Comparison of ENCODE assay signal across 30 cellular contexts in the genomic region with DNA sequence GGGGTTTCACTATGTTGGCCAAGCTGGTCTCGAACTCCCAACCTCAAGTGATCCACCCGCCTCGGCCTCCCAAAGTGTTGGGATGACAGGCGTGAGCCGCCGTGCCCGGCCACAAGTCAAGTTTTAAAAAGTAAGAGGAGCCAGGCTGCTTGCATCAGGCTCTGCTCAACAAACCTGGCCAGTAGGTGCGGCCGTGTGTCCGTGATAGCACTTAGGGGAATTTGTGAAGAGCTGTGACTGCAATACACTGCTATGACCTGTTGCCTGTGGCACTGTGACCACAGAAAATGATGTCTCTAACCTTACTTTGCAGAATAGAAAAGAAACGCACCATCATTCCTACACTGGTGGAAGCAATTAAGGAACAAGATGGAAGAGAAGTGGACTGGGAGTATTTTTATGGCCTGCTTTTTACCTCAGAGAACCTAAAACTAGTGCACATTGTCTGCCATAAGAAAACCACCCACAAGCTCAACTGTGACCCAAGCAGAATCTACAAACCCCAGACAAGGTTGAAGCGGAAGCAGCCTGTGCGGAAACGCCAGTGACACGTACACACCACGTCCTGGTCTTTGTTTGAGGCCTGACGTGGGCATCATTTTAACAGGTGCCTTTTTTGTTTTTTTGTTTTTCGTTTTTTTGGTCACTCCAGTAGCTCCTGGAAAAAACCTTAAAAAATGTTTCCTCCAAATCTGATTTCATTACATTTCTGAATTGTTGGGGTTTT. TPM values are rescaled to one million over a fixed set of nuclear protein-coding genes. Genes with fewer than 3 reads are reported as not detected.
DNase-seq lines count a peak whose midpoint lies in the region; ATAC-seq and TF ChIP-seq lines count a peak whose summit lies in the region.
"Had no signal": no experiment of that assay in that cellular context is flagged by ENCODE, and none has a peak within 500 bp of the region (broad histone marks: within the 10 kb centered on the region; RNA-seq: fewer than 3 reads in every experiment).

No MANE protein-coding gene starts in this region.

- H3K9me3 Mint-ChIP-seq in activated naive CD4-positive, alpha-beta T cell treated with anti-CD3 and anti-CD28 coated beads, Interleukin-2, amount 50 U/mL, for 24 hours, result no peaks in the 10 kb centered on the region
- peaks cover 5% of the 10 kb centered on the region for H3K9me3 Mint-ChIP-seq in T-helper 2 cell treated with Interferon-gamma antibody and Interleukin-4, amounts not matched to agents 5 μg/mL and 100 μg/mL, for 36 hours
- H3K9me3 Mint-ChIP-seq in chondrocyte (ENCODE audit: low read depth), result peaks cover 10% of the 10 kb centered on the region
- no peaks in the 10 kb centered on the region for H3K9me3 Mint-ChIP-seq in stimulated activated effector memory CD8-positive, alpha-beta T cell treated with anti-CD3 and anti-CD28 coated beads, Interleukin-12 subunit alpha, Interleukin-12 subunit beta, amount 100 ng/mL, for 72 hours

- H3K4me3 Mint-ChIP-seq in activated naive CD4-positive, alpha-beta T cell treated with anti-CD3 and anti-CD28 coated beads, Interleukin-2, amount 50 U/mL, for 24 hours, result peak overlapping the region; percentile 2
- H3K4me3 Mint-ChIP-seq in T-helper 2 cell treated with Interferon-gamma antibody and Interleukin-4, amounts not matched to agents 5 μg/mL and 100 μg/mL, for 36 hours, result no peak overlapping the region
- no peak overlapping the region for H3K4me3 Mint-ChIP-seq in chondrocyte (ENCODE audit: unreplicated experiment)
- H3K4me3 Mint-ChIP-seq in stimulated activated effector memory CD8-positive, alpha-beta T cell treated with anti-CD3 and anti-CD28 coated beads, Interleukin-12 subunit alpha, Interleukin-12 subunit beta, amount 100 ng/mL, for 72 hours, result peak overlapping the region; percentile 28
- H3K4me3 Mint-ChIP-seq: mesothelial cell of epicardium; naive B cell; T-helper 1 cell treated with Interleukin-12 subunit alpha and Interleukin-12 subunit beta and Interleukin-4 antibody, amounts not matched to agents 30 μg/mL and 1 μg/mL, for 36 hours had no signal

- H3K27ac Mint-ChIP-seq in activated naive CD4-positive, alpha-beta T cell treated with anti-CD3 and anti-CD28 coated beads, Interleukin-2, amount 50 U/mL, for 24 hours, result no peak overlapping the region
- peak overlapping the region; percentile 21 for H3K27ac Mint-ChIP-seq in T-helper 2 cell treated with Interferon-gamma antibody and Interleukin-4, amounts not matched to agents 5 μg/mL and 100 μg/mL, for 36 hours
- no peak overlapping the region for H3K27ac Mint-ChIP-seq in chondrocyte (ENCODE audit: unreplicated experiment)
- H3K27ac Mint-ChIP-seq in stimulated activated effector memory CD8-positive, alpha-beta T cell treated with anti-CD3 and anti-CD28 coated beads, Interleukin-12 subunit alpha, Interleukin-12 subunit beta, amount 100 ng/mL, for 72 hours, result peak overlapping the region; percentile 60
- H3K27ac Mint-ChIP-seq: mesothelial cell of epicardium; T-helper 1 cell treated with Interleukin-12 subunit alpha and Interleukin-12 subunit beta and Interleukin-4 antibody, amounts not matched to agents 30 μg/mL and 1 μg/mL, for 36 hours had no signal

- DNase-seq in activated naive CD4-positive, alpha-beta T cell treated with Interleukin-2 at 50 U/mL for 16 hours, result no peak
- DNase-seq in T-helper 2 cell treated with Interferon-gamma antibody and Interleukin-4, amounts not matched to agents 5 μg/mL and 100 μg/mL, for 36 hours (ENCODE audit: low spot score), result no peak
- DNase-seq in chondrocyte (ENCODE audit: low spot score) (peak; percentile 47), HCEC 1CT (no peak)
- DNase-seq in stimulated activated effector memory CD8-positive, alpha-beta T cell treated with anti-CD3 and anti-CD28 coated beads, Interleukin-12 subunit alpha, Interleukin-12 subunit beta, amount 100 ng/mL, for 72 hours (ENCODE audit: low spot score in 2 of 2), result no peak
- no peak for DNase-seq in stimulated activated CD4-positive, alpha-beta T cell treated with anti-CD3 and anti-CD28 coated beads, Interleukin-12 subunit alpha, Interleukin-12 subunit beta, amount 100 ng/mL, for 4 hours
- DNase-seq: ACHN; BE2C; cerebellar nuclear complex; DMS153; heart right ventricle; Karpas-422; kidney glomerular epithelial cell; naive B cell; NCI-H1417; NCI-H2029; NCI-H524 treated with DMSO at 0.1 percent for 48 hours; occipital lobe; OCI-M1; stimulated activated CD4-positive, alpha-beta T cell treated with anti-CD3 and anti-CD28 coated beads, Interleukin-4, amount 100 ng/mL, for 4 hours; substantia nigra; upper lobe of left lung had no signal

- H3K36me3 Mint-ChIP-seq in activated naive CD4-positive, alpha-beta T cell treated with anti-CD3 and anti-CD28 coated beads, Interleukin-2, amount 50 U/mL, for 24 hours, result peaks cover 19% of the 10 kb centered on the region
- peaks cover 31% of the 10 kb centered on the region for H3K36me3 Mint-ChIP-seq in T-helper 2 cell treated with Interferon-gamma antibody and Interleukin-4, amounts not matched to agents 5 μg/mL and 100 μg/mL, for 36 hours (ENCODE audit: low read depth)
- H3K36me3 Mint-ChIP-seq in chondrocyte (ENCODE audit: low read depth), result peaks cover 34% of the 10 kb centered on the region
- H3K36me3 Mint-ChIP-seq in stimulated activated effector memory CD8-positive, alpha-beta T cell treated with anti-CD3 and anti-CD28 coated beads, Interleukin-12 subunit alpha, Interleukin-12 subunit beta, amount 100 ng/mL, for 72 hours, result peaks cover 54% of the 10 kb centered on the region

- no peak for TF ChIP-seq CTCF in chondrocyte (IDR thresholded peaks at IDR 0.05)

- peak; percentile 83 for ATAC-seq in stimulated activated effector memory CD8-positive, alpha-beta T cell treated with anti-CD3 and anti-CD28 coated beads, Interleukin-12 subunit alpha, Interleukin-12 subunit beta, amount 100 ng/mL, for 72 hours
- ATAC-seq in GM18502 (IDR thresholded peaks at IDR 0.05; ENCODE audit: poor library complexity, unreplicated experiment), result no peak
- ATAC-seq: activated CD4-positive, CD25-positive, alpha-beta regulatory T cell treated with anti-CD3 and anti-CD28 coated beads, Interleukin-2, amount 50 U/mL, for 24 hours; GM12878; heart right ventricle; psoas muscle; sciatic nerve had no signal

- no peaks in the 10 kb centered on the region for H3K27me3 Mint-ChIP-seq in activated naive CD4-positive, alpha-beta T cell treated with anti-CD3 and anti-CD28 coated beads, Interleukin-2, amount 50 U/mL, for 24 hours
- H3K27me3 Mint-ChIP-seq in T-helper 2 cell treated with Interferon-gamma antibody and Interleukin-4, amounts not matched to agents 5 μg/mL and 100 μg/mL, for 36 hours (ENCODE audit: low read depth), result no peaks in the 10 kb centered on the region
- no peaks in the 10 kb centered on the region for H3K27me3 Mint-ChIP-seq in chondrocyte (ENCODE audit: low read depth)
- H3K27me3 Mint-ChIP-seq: naive B cell had no signal

- no peaks in the 10 kb centered on the region for H3K4me1 Mint-ChIP-seq in activated naive CD4-positive, alpha-beta T cell treated with anti-CD3 and anti-CD28 coated beads, Interleukin-2, amount 50 U/mL, for 24 hours
- H3K4me1 Mint-ChIP-seq in T-helper 2 cell treated with Interferon-gamma antibody and Interleukin-4, amounts not matched to agents 5 μg/mL and 100 μg/mL, for 36 hours (ENCODE audit: low read depth), result no peaks in the 10 kb centered on the region
- H3K4me1 Mint-ChIP-seq in chondrocyte (ENCODE audit: low read depth), result no peaks in the 10 kb centered on the region
- peaks cover 14% of the 10 kb centered on the region for H3K4me1 Mint-ChIP-seq in stimulated activated effector memory CD8-positive, alpha-beta T cell treated with anti-CD3 and anti-CD28 coated beads, Interleukin-12 subunit alpha, Interleukin-12 subunit beta, amount 100 ng/mL, for 72 hours
- H3K4me1 Mint-ChIP-seq: mesothelial cell of epicardium, naive B cell had no signal

RNA-seq across cellular contexts. Expression of a gene that starts 16.7 kb away (rescaled TPM):
- total RNA-seq in chondrocyte, result 25.0 to 25.7 TPM (median 25.3 TPM) in 3 replicates

RNA-seq across cellular contexts. Expression of a gene that starts 26.1 kb away (rescaled TPM):
- total RNA-seq in chondrocyte, result 5.8 to 8.2 TPM (median 7.3 TPM) in 3 replicates

RNA-seq across cellular contexts. Expression of a gene that starts 26.3 kb away (rescaled TPM):
- total RNA-seq in chondrocyte, result 37.4 to 40.6 TPM (median 37.6 TPM) in 3 replicates

Comparison
In these comparisons a context has a peak if more than half of its experiments do, and no peak if none do; other contexts are left out.
1. H3K27ac Mint-ChIP-seq: peak in T-helper 2 cell treated with Interferon-gamma antibody and Interleukin-4, amounts not matched to agents 5 μg/mL and 100 μg/mL, for 36 hours (single experiment) and stimulated activated effector memory CD8-positive, alpha-beta T cell treated with anti-CD3 and anti-CD28 coated beads, Interleukin-12 subunit alpha, Interleukin-12 subunit beta, amount 100 ng/mL, for 72 hours (single experiment); none in activated naive CD4-positive, alpha-beta T cell treated with anti-CD3 and anti-CD28 coated beads, Interleukin-2, amount 50 U/mL, for 24 hours (single experiment) and chondrocyte (single experiment).
2. H3K4me3 Mint-ChIP-seq: peak in activated naive CD4-positive, alpha-beta T cell treated with anti-CD3 and anti-CD28 coated beads, Interleukin-2, amount 50 U/mL, for 24 hours (single experiment) and stimulated activated effector memory CD8-positive, alpha-beta T cell treated with anti-CD3 and anti-CD28 coated beads, Interleukin-12 subunit alpha, Interleukin-12 subunit beta, amount 100 ng/mL, for 72 hours (single experiment); none in T-helper 2 cell treated with Interferon-gamma antibody and Interleukin-4, amounts not matched to agents 5 μg/mL and 100 μg/mL, for 36 hours (single experiment) and chondrocyte (single experiment).